ENCODE assay signal across 1 cellular context in genomic region chr18:10303171-10303570, GRCh38.
TF ChIP-seq lines count a peak whose summit lies in the region.

No MANE protein-coding gene starts in this region.

TF ChIP-seq in HepG2, 621 proteins besides CTCF, POLR2A, EP300 and RAD21:
- no peak for TF ChIP-seq ZBTB33 (CRISPR knock-in tag; IDR thresholded peaks at IDR 0.05)
- TF ChIP-seq ATF7 (IDR thresholded peaks at IDR 0.05): peak; percentile 90
- no peak for TF ChIP-seq ATF7 (CRISPR knock-in tag; IDR thresholded peaks at IDR 0.05)
- TF ChIP-seq ZNF800 (CRISPR knock-in tag; IDR thresholded peaks at IDR 0.05): no peak
- no peak for TF ChIP-seq GZF1 (CRISPR knock-in tag; IDR thresholded peaks at IDR 0.05)
- TF ChIP-seq ZNF724P (CRISPR knock-in tag; IDR thresholded peaks at IDR 0.05; ENCODE audit: borderline replicate concordance): no peak
- no peak for TF ChIP-seq MTA1 (CRISPR knock-in tag; IDR thresholded peaks at IDR 0.05; ENCODE audit: borderline replicate concordance)
- TF ChIP-seq FOXO1 (CRISPR knock-in tag; IDR thresholded peaks at IDR 0.05): no peak
- TF ChIP-seq HNF4G (IDR thresholded peaks at IDR 0.05; ENCODE audit: borderline replicate concordance, low read depth, low read length): no peak
- no peak for TF ChIP-seq HNF4G (CRISPR knock-in tag; IDR thresholded peaks at IDR 0.05; ENCODE audit: borderline replicate concordance, low read depth)
- no peak for TF ChIP-seq ZNF12 (CRISPR knock-in tag; IDR thresholded peaks at IDR 0.05)
- TF ChIP-seq HNRNPH1 (optimal IDR thresholded peaks at IDR 0.05; ENCODE audit: low read depth, low read length): no peak
- TF ChIP-seq CREB1 (IDR thresholded peaks at IDR 0.05): peak; percentile 49; the same call in 1 of the 2 replicates
- TF ChIP-seq CREB1 (CRISPR knock-in tag; IDR thresholded peaks at IDR 0.05): no peak
- TF ChIP-seq REST (IDR thresholded peaks at IDR 0.05; ENCODE audit: borderline replicate concordance in 1 of 2, low read depth in 1 of 2, low read length in 2 of 2): no peak
